In genomic region chr3:125357032-125357658, GRCh38 we compare ENCODE assay signal across 8 cellular contexts. TPM values are rescaled to one million over a fixed set of nuclear protein-coding genes. Genes with fewer than 3 reads are reported as not detected.
A peak's percentile ranks its signal among the peaks of the same experiment; 100 is the strongest.
DNase-seq lines count a peak whose midpoint lies in the region; ATAC-seq and TF ChIP-seq lines count a peak whose summit lies in the region.

No MANE protein-coding gene starts in this region.

- H3K4me3 ChIP-seq in breast epithelium, result peak overlapping the region; percentile 53 to 74 (median 61)

- H3K27me3 Mint-ChIP-seq in MCF 10A (ENCODE audit: insufficient read depth, unreplicated experiment) (no peaks in the 10 kb centered on the region), memory B cell (no peaks in the 10 kb centered on the region)

- intact Hi-C loops in breast epithelium (cut with DNase I; ENCODE audit: low total_unique reads), result no loop called here
- intact Hi-C loops in MCF 10A (cut with micrococcal nuclease), result no loop called here

- H3K27ac ChIP-seq in breast epithelium, result peak overlapping the region; percentile 64 to 70

- DNase-seq in breast epithelium (ENCODE audit: low spot score in 2 of 2) (no peak), MCF 10A (ENCODE audit: unreplicated experiment) (no peak), HK-2 (ENCODE audit: unreplicated experiment) (peak; percentile 43), ecto neural progenitor cell (ENCODE audit: low spot score) (peak; percentile 69), memory B cell (ENCODE audit: low spot score in 2 of 2) (peak; percentile 41 to 57), DMS153 treated with DMSO at 0.1 percent for 48 hours (lab: John Stamatoyannopoulos, UW; ENCODE audit: unreplicated experiment) (no peak)
- DNase-seq in activated CD4-positive, alpha-beta T cell treated with anti-CD3 and anti-CD28 coated beads for 4 hours, result peak; percentile 47 to 53
- peak; percentile 21 for DNase-seq in stimulated activated CD8-positive, alpha-beta memory T cell treated with anti-CD3 and anti-CD28 coated beads, Interleukin-4, amount 100 ng/mL, for 24 hours (ENCODE audit: low read depth)

- no peak for TF ChIP-seq CTCF in breast epithelium (IDR thresholded peaks at IDR 0.05)
- no peak for TF ChIP-seq CTCF in MCF 10A (IDR thresholded peaks at IDR 0.05; ENCODE audit: unreplicated experiment)

- H3K9me3 Mint-ChIP-seq in MCF 10A (ENCODE audit: unreplicated experiment) (no peaks in the 10 kb centered on the region), memory B cell (no peaks in the 10 kb centered on the region)

- H3K36me3 ChIP-seq in breast epithelium, result no peaks in the 10 kb centered on the region

- H3K4me1 Mint-ChIP-seq in MCF 10A (ENCODE audit: insufficient read depth, unreplicated experiment), result peaks cover 34% of the 10 kb centered on the region
- H3K4me1 Mint-ChIP-seq in memory B cell, result peaks cover 44% of the 10 kb centered on the region

- H3K9me3 ChIP-seq in breast epithelium, result no peaks in the 10 kb centered on the region

- H3K4me3 Mint-ChIP-seq in MCF 10A (ENCODE audit: unreplicated experiment), result no peak overlapping the region
- peak overlapping the region; percentile 78 for H3K4me3 Mint-ChIP-seq in memory B cell

- no TSS peak for BruUV-seq in MCF 10A (replicated peaks; lab: Mats Ljungman, UMichigan)

- TF ChIP-seq POLR2A in breast epithelium (IDR thresholded peaks at IDR 0.05), result no peak

- H3K27ac Mint-ChIP-seq in MCF 10A (ENCODE audit: low read depth, unreplicated experiment) (no peak overlapping the region), memory B cell (peak overlapping the region; percentile 48)

- POLR2A ChIA-PET in MCF 10A (lab: Yijun Ruan, JAX), result interaction anchor here (1.0 to 1.5 kb wide), 2 partner anchors 10 to 16 kb away, joined by 3 to 6 read pairs; no protein-coding TSS in a partner anchor

- CTCF ChIA-PET in MCF 10A (lab: Yijun Ruan, JAX), result no interaction called here

- H3K36me3 Mint-ChIP-seq in MCF 10A (ENCODE audit: insufficient read depth, unreplicated experiment), result no peaks in the 10 kb centered on the region
- H3K36me3 Mint-ChIP-seq in memory B cell, result peaks cover 2% of the 10 kb centered on the region

- H3K27me3 ChIP-seq in breast epithelium, result no peaks in the 10 kb centered on the region

- peak; percentile 95 for ATAC-seq in memory B cell (ENCODE audit: low read depth)

- peaks cover 0 to 10% of the 10 kb centered on the region in 2 donors for H3K4me1 ChIP-seq in breast epithelium

RNA-seq across cellular contexts. Expression of gene ZNF148, which starts 18.0 kb away (rescaled TPM):
- total RNA-seq in breast epithelium (10 to 100 TPM; 29.8 to 47.7 (median 31.8) TPM), MCF 10A (2022) (35.2 and 37.2 TPM in 2 replicates)

Comparison
In these comparisons a context has a peak if more than half of its experiments do, and no peak if none do; other contexts are left out.
1. DNase-seq: peak in HK-2 (single experiment), activated CD4-positive, alpha-beta T cell treated with anti-CD3 and anti-CD28 coated beads for 4 hours (2 of 2), ecto neural progenitor cell (single experiment), memory B cell (2 of 2) and stimulated activated CD8-positive, alpha-beta memory T cell treated with anti-CD3 and anti-CD28 coated beads, Interleukin-4, amount 100 ng/mL, for 24 hours (single experiment); none in breast epithelium (0 of 2), MCF 10A (single experiment) and DMS153 treated with DMSO at 0.1 percent for 48 hours (single experiment).